In the genomic region with DNA sequence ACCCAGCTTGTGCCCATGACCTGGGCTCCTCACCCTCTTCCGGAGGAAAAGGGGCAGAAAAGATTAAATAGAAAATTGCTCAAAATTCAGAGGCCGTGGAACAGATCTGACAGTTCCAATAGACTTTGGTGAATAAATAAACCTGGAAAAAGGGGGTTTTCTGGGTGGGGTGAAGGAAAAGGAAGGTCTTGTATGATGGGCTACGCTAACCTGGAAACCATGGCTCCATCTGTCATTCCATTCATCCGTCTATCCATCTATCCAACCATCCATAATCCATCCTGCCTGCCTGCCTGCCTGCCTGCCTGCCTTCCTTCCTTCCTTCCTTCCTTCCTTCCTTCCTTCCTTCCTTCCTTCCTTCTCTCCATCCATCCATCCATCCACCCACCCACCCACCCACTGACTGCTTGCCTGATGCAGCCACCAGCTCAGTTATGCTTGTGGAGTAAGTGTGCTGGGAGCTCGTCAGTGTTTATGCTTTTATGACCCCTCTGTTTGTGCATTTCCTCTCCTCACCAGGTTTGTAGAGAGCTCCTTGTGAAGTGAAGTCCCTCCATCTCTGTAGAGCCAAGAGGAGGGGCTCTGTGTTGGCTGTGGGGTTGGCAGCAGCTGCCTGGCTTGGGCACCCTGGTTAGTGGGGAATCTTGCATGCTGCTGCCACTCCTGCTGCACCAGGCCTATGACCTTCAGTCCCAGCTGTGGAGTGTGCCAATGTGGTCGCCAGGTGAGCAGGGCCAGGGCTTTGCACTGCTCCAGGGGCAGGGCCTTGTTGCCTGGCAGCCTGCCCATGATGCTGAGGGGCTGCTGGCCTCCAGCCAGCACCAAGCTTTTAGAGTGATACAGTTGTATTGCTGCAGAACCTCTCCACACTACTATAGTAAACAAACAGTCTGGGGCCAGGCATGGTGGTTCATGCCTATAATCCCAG, we compare ENCODE assay signal across 2 cellular contexts.
TF ChIP-seq lines count a peak whose summit lies in the region.

No MANE protein-coding gene starts in this region.

TF ChIP-seq in SK-N-SH, 30 proteins besides CTCF, POLR2A, EP300 and RAD21:
- no peak for TF ChIP-seq YY1 (IDR thresholded peaks at IDR 0.05; ENCODE audit: low read depth)
- TF ChIP-seq TCF12 (IDR thresholded peaks at IDR 0.05) = no peak
- TF ChIP-seq TEAD4 (IDR thresholded peaks at IDR 0.05; ENCODE audit: borderline replicate concordance, insufficient read depth) = no peak
- no peak for TF ChIP-seq RFX5 (IDR thresholded peaks at IDR 0.05; ENCODE audit: low read length)
- TF ChIP-seq IRF3 (IDR thresholded peaks at IDR 0.05; ENCODE audit: low read depth, low read length) = no peak
- no peak for TF ChIP-seq MEF2A (IDR thresholded peaks at IDR 0.05; ENCODE audit: borderline replicate concordance, low read depth)
- TF ChIP-seq, protein P1, sequence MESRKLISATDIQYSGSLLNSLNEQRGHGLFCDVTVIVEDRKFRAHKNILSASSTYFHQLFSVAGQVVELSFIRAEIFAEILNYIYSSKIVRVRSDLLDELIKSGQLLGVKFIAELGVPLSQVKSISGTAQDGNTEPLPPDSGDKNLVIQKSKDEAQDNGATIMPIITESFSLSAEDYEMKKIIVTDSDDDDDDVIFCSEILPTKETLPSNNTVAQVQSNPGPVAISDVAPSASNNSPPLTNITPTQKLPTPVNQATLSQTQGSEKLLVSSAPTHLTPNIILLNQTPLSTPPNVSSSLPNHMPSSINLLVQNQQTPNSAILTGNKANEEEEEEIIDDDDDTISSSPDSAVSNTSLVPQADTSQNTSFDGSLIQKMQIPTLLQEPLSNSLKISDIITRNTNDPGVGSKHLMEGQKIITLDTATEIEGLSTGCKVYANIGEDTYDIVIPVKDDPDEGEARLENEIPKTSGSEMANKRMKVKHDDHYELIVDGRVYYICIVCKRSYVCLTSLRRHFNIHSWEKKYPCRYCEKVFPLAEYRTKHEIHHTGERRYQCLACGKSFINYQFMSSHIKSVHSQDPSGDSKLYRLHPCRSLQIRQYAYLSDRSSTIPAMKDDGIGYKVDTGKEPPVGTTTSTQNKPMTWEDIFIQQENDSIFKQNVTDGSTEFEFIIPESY (IDR thresholded peaks at IDR 0.05; ENCODE audit: borderline replicate concordance, low read depth) = no peak
- TF ChIP-seq FOSL2 (IDR thresholded peaks at IDR 0.05; ENCODE audit: borderline replicate concordance, low read depth) = no peak
- no peak for TF ChIP-seq MAX (IDR thresholded peaks at IDR 0.05; ENCODE audit: low read depth)
- no peak for TF ChIP-seq SIN3A (IDR thresholded peaks at IDR 0.05; ENCODE audit: borderline replicate concordance, low read depth, low read length)
- TF ChIP-seq RXRA (IDR thresholded peaks at IDR 0.05; ENCODE audit: borderline replicate concordance, low read depth) = no peak

TF ChIP-seq in SK-N-SH treated with all-trans-retinoic acid at 6 μM for 48 hours, 23 proteins besides CTCF, POLR2A, EP300 and RAD21:
- TF ChIP-seq ESRRG (CRISPR knock-in tag; IDR thresholded peaks at IDR 0.05) = no peak
- TF ChIP-seq CSDC2 (CRISPR knock-in tag; IDR thresholded peaks at IDR 0.05) = no peak
- TF ChIP-seq, protein P2, sequence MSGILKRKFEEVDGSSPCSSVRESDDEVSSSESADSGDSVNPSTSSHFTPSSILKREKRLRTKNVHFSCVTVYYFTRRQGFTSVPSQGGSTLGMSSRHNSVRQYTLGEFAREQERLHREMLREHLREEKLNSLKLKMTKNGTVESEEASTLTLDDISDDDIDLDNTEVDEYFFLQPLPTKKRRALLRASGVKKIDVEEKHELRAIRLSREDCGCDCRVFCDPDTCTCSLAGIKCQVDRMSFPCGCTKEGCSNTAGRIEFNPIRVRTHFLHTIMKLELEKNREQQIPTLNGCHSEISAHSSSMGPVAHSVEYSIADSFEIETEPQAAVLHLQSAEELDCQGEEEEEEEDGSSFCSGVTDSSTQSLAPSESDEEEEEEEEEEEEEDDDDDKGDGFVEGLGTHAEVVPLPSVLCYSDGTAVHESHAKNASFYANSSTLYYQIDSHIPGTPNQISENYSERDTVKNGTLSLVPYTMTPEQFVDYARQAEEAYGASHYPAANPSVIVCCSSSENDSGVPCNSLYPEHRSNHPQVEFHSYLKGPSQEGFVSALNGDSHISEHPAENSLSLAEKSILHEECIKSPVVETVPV (CRISPR knock-in tag; IDR thresholded peaks at IDR 0.05) = no peak
- TF ChIP-seq RARB (CRISPR knock-in tag; IDR thresholded peaks at IDR 0.05) = no peak
- TF ChIP-seq, protein P3, sequence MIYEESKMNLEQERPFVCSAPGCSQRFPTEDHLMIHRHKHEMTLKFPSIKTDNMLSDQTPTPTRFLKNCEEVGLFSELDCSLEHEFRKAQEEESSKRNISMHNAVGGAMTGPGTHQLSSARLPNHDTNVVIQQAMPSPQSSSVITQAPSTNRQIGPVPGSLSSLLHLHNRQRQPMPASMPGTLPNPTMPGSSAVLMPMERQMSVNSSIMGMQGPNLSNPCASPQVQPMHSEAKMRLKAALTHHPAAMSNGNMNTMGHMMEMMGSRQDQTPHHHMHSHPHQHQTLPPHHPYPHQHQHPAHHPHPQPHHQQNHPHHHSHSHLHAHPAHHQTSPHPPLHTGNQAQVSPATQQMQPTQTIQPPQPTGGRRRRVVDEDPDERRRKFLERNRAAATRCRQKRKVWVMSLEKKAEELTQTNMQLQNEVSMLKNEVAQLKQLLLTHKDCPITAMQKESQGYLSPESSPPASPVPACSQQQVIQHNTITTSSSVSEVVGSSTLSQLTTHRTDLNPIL (CRISPR knock-in tag; IDR thresholded peaks at IDR 0.05; ENCODE audit: low read depth) = no peak
- no peak for TF ChIP-seq BACH2 (CRISPR knock-in tag; IDR thresholded peaks at IDR 0.05; ENCODE audit: borderline replicate concordance)
- TF ChIP-seq, protein P4, sequence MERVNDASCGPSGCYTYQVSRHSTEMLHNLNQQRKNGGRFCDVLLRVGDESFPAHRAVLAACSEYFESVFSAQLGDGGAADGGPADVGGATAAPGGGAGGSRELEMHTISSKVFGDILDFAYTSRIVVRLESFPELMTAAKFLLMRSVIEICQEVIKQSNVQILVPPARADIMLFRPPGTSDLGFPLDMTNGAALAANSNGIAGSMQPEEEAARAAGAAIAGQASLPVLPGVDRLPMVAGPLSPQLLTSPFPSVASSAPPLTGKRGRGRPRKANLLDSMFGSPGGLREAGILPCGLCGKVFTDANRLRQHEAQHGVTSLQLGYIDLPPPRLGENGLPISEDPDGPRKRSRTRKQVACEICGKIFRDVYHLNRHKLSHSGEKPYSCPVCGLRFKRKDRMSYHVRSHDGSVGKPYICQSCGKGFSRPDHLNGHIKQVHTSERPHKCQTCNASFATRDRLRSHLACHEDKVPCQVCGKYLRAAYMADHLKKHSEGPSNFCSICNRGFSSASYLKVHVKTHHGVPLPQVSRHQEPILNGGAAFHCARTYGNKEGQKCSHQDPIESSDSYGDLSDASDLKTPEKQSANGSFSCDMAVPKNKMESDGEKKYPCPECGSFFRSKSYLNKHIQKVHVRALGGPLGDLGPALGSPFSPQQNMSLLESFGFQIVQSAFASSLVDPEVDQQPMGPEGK (CRISPR knock-in tag; IDR thresholded peaks at IDR 0.05; ENCODE audit: borderline replicate concordance) = no peak
- TF ChIP-seq TOX (CRISPR knock-in tag; IDR thresholded peaks at IDR 0.05; ENCODE audit: borderline replicate concordance) = no peak
- no peak for TF ChIP-seq ZNF8 (CRISPR knock-in tag; IDR thresholded peaks at IDR 0.05)
- no peak for TF ChIP-seq ISL1 (CRISPR knock-in tag; IDR thresholded peaks at IDR 0.05)
- no peak for TF ChIP-seq PPARA (CRISPR knock-in tag; IDR thresholded peaks at IDR 0.05; ENCODE audit: borderline replicate concordance)
- no peak for TF ChIP-seq TCF4 (CRISPR knock-in tag; IDR thresholded peaks at IDR 0.05; ENCODE audit: borderline replicate concordance)
- no peak for TF ChIP-seq POU6F1 (CRISPR knock-in tag; IDR thresholded peaks at IDR 0.05; ENCODE audit: borderline replicate concordance, low read depth)
- TF ChIP-seq ZFP3 (CRISPR knock-in tag; IDR thresholded peaks at IDR 0.05) = no peak
- TF ChIP-seq ZNF70 (CRISPR knock-in tag; IDR thresholded peaks at IDR 0.05) = no peak
- TF ChIP-seq SNAI2 (CRISPR knock-in tag; IDR thresholded peaks at IDR 0.05) = no peak
